17 cellular contexts compared by ENCODE assay signal in genomic region chr4:163818673-163819072, GRCh38.
DNase-seq lines count a peak whose midpoint lies in the region; ATAC-seq, FAIRE-seq and TF ChIP-seq lines count a peak whose summit lies in the region.
"Had no signal": no experiment of that assay in that cellular context is flagged by ENCODE, and none has a peak within 500 bp of the region (broad histone marks: within the 10 kb centered on the region; RNA-seq: fewer than 3 reads in every experiment).

No MANE protein-coding gene starts in this region.

- H3K18ac ChIP-seq in neuronal stem cell (ENCODE audit: low read length), result no peak overlapping the region

- H3K27me3 Mint-ChIP-seq in memory B cell, result no peaks in the 10 kb centered on the region
- H3K27me3 Mint-ChIP-seq: CD4-positive, alpha-beta memory T cell had no signal

- no peak overlapping the region for H2BK15ac ChIP-seq in neuronal stem cell (ENCODE audit: low read length)

- H3K4me1 ChIP-seq in neuronal stem cell (ENCODE audit: control insufficient read depth in 2 of 2, insufficient read depth in 1 of 2, low read depth in 1 of 2, low read length in 2 of 2), result no peaks in the 10 kb centered on the region
- H3K4me1 ChIP-seq: A549, BE2C had no signal

- H3K27ac ChIP-seq in neuronal stem cell (replicated peaks; ENCODE audit: low read length), result no peak overlapping the region
- H3K27ac ChIP-seq: A549, C4-2B, GM23248, HL-60 had no signal

- no peak overlapping the region for H2BK120ac ChIP-seq in neuronal stem cell (ENCODE audit: low read depth, low read length)

- no peak overlapping the region for H3K4me2 ChIP-seq in neuronal stem cell (ENCODE audit: insufficient read depth, low read length, poor library complexity, severe bottlenecking)
- H3K4me2 ChIP-seq: A549 had no signal

- no peaks in the 10 kb centered on the region for H3K79me1 ChIP-seq in neuronal stem cell (ENCODE audit: low read depth, low read length)

- no peak overlapping the region for H3K14ac ChIP-seq in neuronal stem cell (ENCODE audit: low read length)

- no peak for TF ChIP-seq POLR2A in GM12891 (IDR thresholded peaks at IDR 0.05; ENCODE audit: low read depth, low read length)

- H3K9me3 Mint-ChIP-seq in memory B cell, result no peaks in the 10 kb centered on the region
- H3K9me3 Mint-ChIP-seq: CD4-positive, alpha-beta memory T cell had no signal

- H3K4ac ChIP-seq in neuronal stem cell (ENCODE audit: low read length), result no peak overlapping the region

- H3K9me3 ChIP-seq in neuronal stem cell (replicated peaks in 1 of 2; ENCODE audit: control insufficient read depth in 2 of 2, insufficient read depth in 1 of 2, low read depth in 1 of 2, low read length in 2 of 2), result no peaks in the 10 kb centered on the region
- H3K9me3 ChIP-seq: A549, BE2C had no signal

- H3K9ac ChIP-seq in neuronal stem cell (ENCODE audit: low read depth, low read length, poor library complexity), result no peak overlapping the region
- H3K9ac ChIP-seq: GM23248 had no signal

- H3K36me3 ChIP-seq in neuronal stem cell (replicated peaks in 1 of 2; ENCODE audit: control insufficient read depth in 2 of 2, insufficient read depth in 2 of 2, low read length in 2 of 2), result no peaks in the 10 kb centered on the region
- H3K36me3 ChIP-seq: BE2C had no signal

- no peaks in the 10 kb centered on the region for H3K27me3 ChIP-seq in neuronal stem cell (ENCODE audit: control insufficient read depth in 3 of 3, insufficient read depth in 3 of 3, low read depth in 1 of 3, low read length in 3 of 3)
- H3K27me3 ChIP-seq: BE2C had no signal

- H2BK12ac ChIP-seq in neuronal stem cell (ENCODE audit: low read length), result no peak overlapping the region

- H2AFZ ChIP-seq in neuronal stem cell (ENCODE audit: low read length), result no peak overlapping the region
- H2AFZ ChIP-seq: GM23248 had no signal

- no peak for FAIRE-seq in GM12891 (lab: Jason Lieb, UNC)
- FAIRE-seq: A549, H54 had no signal

- H3K4me1 Mint-ChIP-seq in memory B cell, result peaks cover 6% of the 10 kb centered on the region
- H3K4me1 Mint-ChIP-seq: CD4-positive, alpha-beta memory T cell had no signal

- no peak overlapping the region for H3K23ac ChIP-seq in neuronal stem cell (ENCODE audit: low read depth, low read length, poor library complexity)

- no peak overlapping the region for H3K4me3 ChIP-seq in neuronal stem cell (ENCODE audit: low read length in 2 of 2)
- H3K4me3 ChIP-seq: A549, GM23248 had no signal

- H4K8ac ChIP-seq in neuronal stem cell (ENCODE audit: low read depth, low read length), result no peak overlapping the region

- DNase-seq in GM12891 (ENCODE audit: insufficient read length, low spot score) (no peak), memory B cell (ENCODE audit: low spot score in 2 of 2) (no peak), DMS79 (lab: John Stamatoyannopoulos, UW) (no peak), 8988T (no peak), neuronal stem cell (ENCODE audit: low spot score) (no peak)
- DNase-seq: BE2C; CD4-positive, alpha-beta memory T cell; COR-L47; GF-D8; GM23248 had no signal

- no peaks in the 10 kb centered on the region for H3K36me3 Mint-ChIP-seq in memory B cell
- H3K36me3 Mint-ChIP-seq: CD4-positive, alpha-beta memory T cell had no signal

- no peak overlapping the region for H4K91ac ChIP-seq in neuronal stem cell (ENCODE audit: low read depth, low read length, poor library complexity)

- H3K27ac Mint-ChIP-seq in memory B cell, result no peak overlapping the region
- H3K27ac Mint-ChIP-seq: CD4-positive, alpha-beta memory T cell had no signal

- no peak overlapping the region for H3K4me3 Mint-ChIP-seq in memory B cell
- H3K4me3 Mint-ChIP-seq: CD4-positive, alpha-beta memory T cell had no signal

- ATAC-seq in GM18907 (IDR thresholded peaks at IDR 0.05; ENCODE audit: unreplicated experiment) (peak; percentile 32), HG02938 (IDR thresholded peaks at IDR 0.05; ENCODE audit: unreplicated experiment) (peak; percentile 52), memory B cell (ENCODE audit: low read depth) (peak; percentile 61)
- ATAC-seq: A549, HCT116 had no signal

- no peak overlapping the region for H2AK5ac ChIP-seq in neuronal stem cell (ENCODE audit: low read depth, low read length)

- H2BK5ac ChIP-seq in neuronal stem cell (ENCODE audit: low read length), result no peak overlapping the region

- no CpG with 5 or more reads among the region's 3 CpGs for WGBS in neuronal stem cell (ENCODE audit: extremely low coverage in 2 of 2, insufficient read length in 2 of 2, insufficient replicate concordance in 1 of 2), 2 donors

TF ChIP-seq in GM12891, 5 proteins besides CTCF, POLR2A, EP300 and RAD21:
- TF ChIP-seq POU2F2 (IDR thresholded peaks at IDR 0.05; ENCODE audit: low read depth, low read length), result no peak
- 0 out of 2 replicates have a peak, but pooled peaks have one; percentile 2 for TF ChIP-seq SPI1 (IDR thresholded peaks at IDR 0.05; ENCODE audit: low read depth, low read length)
